Comparison of ENCODE assay signal across 9 cellular contexts in genomic region chr5:127878174-127878750, GRCh38.
DNase-seq lines count a peak whose midpoint lies in the region; ATAC-seq and TF ChIP-seq lines count a peak whose summit lies in the region.
"Had no signal": no experiment of that assay in that cellular context is flagged by ENCODE, and none has a peak within 500 bp of the region (broad histone marks: within the 10 kb centered on the region; RNA-seq: fewer than 3 reads in every experiment).

No MANE protein-coding gene starts in this region.

- intact Hi-C loops in prostate gland (cut with DNase I), result loop anchor here (10.0 kb wide), 2 partner anchors 207 to 327 kb away; partner anchors contain the start of gene SLC12A2

- H3K9me3 ChIP-seq in Peyer's patch (no peaks in the 10 kb centered on the region), prostate gland (no peaks in the 10 kb centered on the region)

- WGBS in prostate gland, result 78% methylated on average over 4 of the region's 4 CpGs

- H3K27ac ChIP-seq in Peyer's patch (no peak overlapping the region), prostate gland (no peak overlapping the region)
- H3K27ac ChIP-seq: SK-N-MC had no signal

- TF ChIP-seq POLR2A in Peyer's patch (IDR thresholded peaks at IDR 0.05), result no peak
- no peak for TF ChIP-seq POLR2A in prostate gland (IDR thresholded peaks at IDR 0.05)

- H3K4me1 ChIP-seq in Peyer's patch (peaks cover 0 to 14% (median 0%) of the 10 kb centered on the region in 4 donors), prostate gland (replicated peaks) (no peaks in the 10 kb centered on the region)

- DNase-seq in DMS153 treated with DMSO at 0.1 percent for 48 hours (lab: John Stamatoyannopoulos, UW; ENCODE audit: unreplicated experiment), result peak; percentile 10
- peak; percentile 85 for DNase-seq in HT-29 (ENCODE audit: low spot score)
- peak in 2 of 3 donors; percentile 65 to 69 for DNase-seq in Peyer's patch
- DNase-seq in fibroblast of gingiva (ENCODE audit: low read depth), result peak; percentile 51
- DNase-seq in prostate gland (ENCODE audit: low spot score), result peak; percentile 25
- DNase-seq in DMS79 (lab: John Stamatoyannopoulos, UW), result no peak
- no peak for DNase-seq in activated naive CD4-positive, alpha-beta T cell treated with Interleukin-2 at 50 U/mL for 16 hours

- H3K36me3 ChIP-seq in Peyer's patch (no peaks in the 10 kb centered on the region), prostate gland (no peaks in the 10 kb centered on the region)

- TF ChIP-seq CTCF in Peyer's patch (IDR thresholded peaks at IDR 0.05) (peak in 4 of 6 experiments; percentile 21 to 71 (median 70)), prostate gland (IDR thresholded peaks at IDR 0.05) (peak in 2 of 4 experiments; percentile 40 to 56)

- ATAC-seq in HG02571 (IDR thresholded peaks at IDR 0.05; ENCODE audit: unreplicated experiment), result no peak

- H3K27me3 ChIP-seq in Peyer's patch (no peaks in the 10 kb centered on the region), prostate gland (replicated peaks; ENCODE audit: insufficient read depth) (no peaks in the 10 kb centered on the region)

- H3K4me3 ChIP-seq in Peyer's patch (no peak overlapping the region), prostate gland (no peak overlapping the region)
- H3K4me3 ChIP-seq: SK-N-MC had no signal

Comparison
In these comparisons a context has a peak if more than half of its experiments do, and no peak if none do; other contexts are left out.
1. DNase-seq: peak in DMS153 treated with DMSO at 0.1 percent for 48 hours (single experiment), HT-29 (single experiment), Peyer's patch (2 of 3), fibroblast of gingiva (single experiment) and prostate gland (single experiment); none in DMS79 (single experiment) and activated naive CD4-positive, alpha-beta T cell treated with Interleukin-2 at 50 U/mL for 16 hours (single experiment).